13 cellular contexts compared by ENCODE assay signal in genomic region chr17:82915697-82916027, GRCh38.
"Had no signal": no experiment of that assay in that cellular context is flagged by ENCODE, and none has a peak within 500 bp of the region (broad histone marks: within the 10 kb centered on the region; RNA-seq: fewer than 3 reads in every experiment).

No MANE protein-coding gene starts in this region.

- H3K9me3 Mint-ChIP-seq: naive thymus-derived CD8-positive, alpha-beta T cell had no signal

- H3K36me3 ChIP-seq: cardiac muscle cell, right lobe of liver, thoracic aorta had no signal

- ATAC-seq: left lobe of liver, mucosa of descending colon, psoas muscle, right lobe of liver had no signal

- H3K27ac ChIP-seq: cardiac muscle cell, psoas muscle, right lobe of liver, stomach, thoracic aorta had no signal

- H3K4me3 ChIP-seq: cardiac muscle cell, mucosa of descending colon, psoas muscle, right lobe of liver, stomach, thoracic aorta had no signal

- H3K27me3 ChIP-seq: cardiac muscle cell, right lobe of liver, stomach had no signal

- DNase-seq: activated CD4-positive, CD25-positive, alpha-beta regulatory T cell treated with anti-CD3 and anti-CD28 coated beads, Interleukin-2, amount 50 U/mL, for 72 hours; activated naive CD4-positive, alpha-beta T cell treated with anti-CD3 and anti-CD28 coated beads, Interleukin-2, amount 50 U/mL, for 16 hours; islet precursor cell; mammary epithelial cell; psoas muscle; right lobe of liver; stomach; T-helper 9 cell had no signal

- H3K27me3 Mint-ChIP-seq: naive thymus-derived CD8-positive, alpha-beta T cell had no signal

- H3K4me1 ChIP-seq: right lobe of liver had no signal

- H3K9me3 ChIP-seq: mucosa of descending colon, psoas muscle, right lobe of liver, stomach, thoracic aorta had no signal
